Comparison of ENCODE assay signal across 2 cellular contexts in genomic region chr9:16710888-16711287, GRCh38.
TF ChIP-seq lines count a peak whose summit lies in the region.

No MANE protein-coding gene starts in this region.

TF ChIP-seq in GM23338, 12 proteins besides CTCF, POLR2A, EP300 and RAD21:
- TF ChIP-seq STAT1 (IDR thresholded peaks at IDR 0.05; ENCODE audit: unreplicated experiment) = no peak
- TF ChIP-seq EZH2phosphoT487 (IDR thresholded peaks at IDR 0.05; ENCODE audit: unreplicated experiment) = no peak
- TF ChIP-seq, protein P1, sequence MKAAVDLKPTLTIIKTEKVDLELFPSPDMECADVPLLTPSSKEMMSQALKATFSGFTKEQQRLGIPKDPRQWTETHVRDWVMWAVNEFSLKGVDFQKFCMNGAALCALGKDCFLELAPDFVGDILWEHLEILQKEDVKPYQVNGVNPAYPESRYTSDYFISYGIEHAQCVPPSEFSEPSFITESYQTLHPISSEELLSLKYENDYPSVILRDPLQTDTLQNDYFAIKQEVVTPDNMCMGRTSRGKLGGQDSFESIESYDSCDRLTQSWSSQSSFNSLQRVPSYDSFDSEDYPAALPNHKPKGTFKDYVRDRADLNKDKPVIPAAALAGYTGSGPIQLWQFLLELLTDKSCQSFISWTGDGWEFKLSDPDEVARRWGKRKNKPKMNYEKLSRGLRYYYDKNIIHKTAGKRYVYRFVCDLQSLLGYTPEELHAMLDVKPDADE (IDR thresholded peaks at IDR 0.05) = no peak
- no peak for TF ChIP-seq REST (IDR thresholded peaks at IDR 0.05; ENCODE audit: unreplicated experiment)
- TF ChIP-seq JUNB (IDR thresholded peaks at IDR 0.05; ENCODE audit: unreplicated experiment) = no peak
- TF ChIP-seq NANOG (IDR thresholded peaks at IDR 0.05; ENCODE audit: borderline replicate concordance) = no peak
- no peak for TF ChIP-seq CREB1 (CRISPR knock-in tag; IDR thresholded peaks at IDR 0.05; ENCODE audit: low read depth)
- no peak for TF ChIP-seq ZNF462 (CRISPR knock-in tag; IDR thresholded peaks at IDR 0.05)

TF ChIP-seq in H1, 55 proteins besides CTCF, POLR2A, EP300 and RAD21:
- TF ChIP-seq ASH2L (IDR thresholded peaks at IDR 0.05; ENCODE audit: low read length) (peak; percentile 63), NRF1 (IDR thresholded peaks at IDR 0.05; ENCODE audit: low read depth, low read length) (no peak), TBP (IDR thresholded peaks at IDR 0.05; ENCODE audit: low read depth, low read length) (no peak), RBBP5 (IDR thresholded peaks at IDR 0.05; ENCODE audit: borderline replicate concordance, low read depth, low read length) (no peak), CHD2 (IDR thresholded peaks at IDR 0.05; ENCODE audit: low read length) (no peak), SUZ12 (IDR thresholded peaks at IDR 0.05; ENCODE audit: low read length) (no peak), NANOG (IDR thresholded peaks at IDR 0.05; ENCODE audit: insufficient read depth, low read depth, low read length, poor library complexity, severe bottlenecking) (no peak), MAX (IDR thresholded peaks at IDR 0.05) (no peak), POLR2AphosphoS5 (IDR thresholded peaks at IDR 0.05; ENCODE audit: low read depth, low read length) (peak; percentile 32; the same call in 1 of the 2 replicates), ZNF274 (IDR thresholded peaks at IDR 0.05; ENCODE audit: borderline replicate concordance, extremely low read depth, low read length) (no peak), SP1 (IDR thresholded peaks at IDR 0.05; ENCODE audit: low read depth, low read length) (peak; percentile 16; the same call in 1 of the 2 replicates), KDM1A (IDR thresholded peaks at IDR 0.05; ENCODE audit: borderline replicate concordance, low read length) (no peak), TCF12 (IDR thresholded peaks at IDR 0.05; ENCODE audit: low read depth, low read length) (0 out of 2 replicates have a peak, but pooled peaks have one; percentile 53), SRF (IDR thresholded peaks at IDR 0.05; ENCODE audit: low read depth, low read length) (no peak), RNF2 (IDR thresholded peaks at IDR 0.05; ENCODE audit: borderline replicate concordance, low read depth, low read length, missing control alignments, poor library complexity, severe bottlenecking) (no peak), TAF7 (optimal IDR thresholded peaks at IDR 0.05; ENCODE audit: borderline replicate concordance, low read depth, low read length) (no peak)
- TF ChIP-seq, protein P2, sequence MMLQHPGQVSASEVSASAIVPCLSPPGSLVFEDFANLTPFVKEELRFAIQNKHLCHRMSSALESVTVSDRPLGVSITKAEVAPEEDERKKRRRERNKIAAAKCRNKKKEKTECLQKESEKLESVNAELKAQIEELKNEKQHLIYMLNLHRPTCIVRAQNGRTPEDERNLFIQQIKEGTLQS (IDR thresholded peaks at IDR 0.05; ENCODE audit: insufficient read depth, low read depth, low read length) = no peak
TF ChIP-seq in H1: peak in this region for 4.
